In the genomic region with DNA sequence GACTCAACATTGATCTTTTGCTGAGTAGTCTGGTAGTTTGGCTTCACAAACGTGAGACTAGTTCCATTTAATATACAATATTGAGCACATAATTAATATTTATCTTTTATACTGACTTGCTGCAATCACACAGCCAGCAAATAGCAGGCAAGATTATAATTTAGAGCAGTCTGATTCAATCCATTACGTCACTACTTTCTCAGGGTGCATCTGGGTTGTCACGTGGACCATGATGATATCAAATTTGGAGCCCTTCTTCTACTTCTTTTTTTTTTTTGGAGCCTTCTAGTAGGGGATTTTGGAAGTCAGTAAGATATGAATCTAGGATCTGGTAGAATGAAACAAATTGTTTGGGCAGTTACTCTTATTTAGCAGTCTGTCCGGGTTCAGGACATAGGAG, we compare ENCODE assay signal across 34 cellular contexts.
"Had no signal": no experiment of that assay in that cellular context is flagged by ENCODE, and none has a peak within 500 bp of the region (broad histone marks: within the 10 kb centered on the region; RNA-seq: fewer than 3 reads in every experiment).

No MANE protein-coding gene starts in this region.

- H3K36me3 ChIP-seq: MG63 had no signal

- H3K4me3 ChIP-seq: MG63 had no signal

- DNase-seq: Karpas-422, Kasumi-1, MG63, MM.1S, MV-4-11, NCI-H1048, NCI-H1092, NCI-H1092 treated with DMSO at 0.1 percent for 48 hours, NCI-H1105, NCI-H1105 treated with DMSO at 0.1 percent for 48 hours, NCI-H1417, NCI-H1417 treated with DMSO at 0.1 percent for 48 hours, NCI-H1436, NCI-H1436 treated with DMSO at 0.1 percent for 48 hours, NCI-H146, NCI-H1694, NCI-H1694 treated with DMSO at 0.1 percent for 48 hours, NCI-H187, NCI-H187 treated with DMSO at 0.1 percent for 48 hours, NCI-H1930, NCI-H2029, NCI-H2029 treated with DMSO at 0.1 percent for 48 hours, NCI-H2081, NCI-H2081 treated with DMSO at 0.1 percent for 48 hours, NCI-H2107, NCI-H2171, NCI-H2171 treated with DMSO at 0.1 percent for 48 hours, NCI-H2227 treated with DMSO at 0.1 percent for 48 hours, NCI-H226, NCI-H345, NCI-H446, NCI-H446 treated with DMSO at 0.1 percent for 48 hours, NCI-H510A, NCI-H510A treated with DMSO at 0.1 percent for 48 hours had no signal

- H3K9me3 ChIP-seq: MG63 had no signal

- H3K27me3 ChIP-seq: MG63 had no signal
